7 cellular contexts compared by ENCODE assay signal in genomic region chr1:206356310-206356709, GRCh38.
DNase-seq lines count a peak whose midpoint lies in the region; ATAC-seq lines count a peak whose summit lies in the region.
"Not testable (repeated sequence)": the region's sequence is repeated elsewhere in the genome, so short reads cannot be mapped to it uniquely, and the experiment has no call there.

No MANE protein-coding gene starts in this region.

- peak; percentile 66 for ATAC-seq in GM18861 (IDR thresholded peaks at IDR 0.05; ENCODE audit: unreplicated experiment)
- ATAC-seq in HG02759 (IDR thresholded peaks at IDR 0.05; ENCODE audit: unreplicated experiment) = peak; percentile 64
- peak; percentile 93 to 97 for ATAC-seq in activated CD4-positive, CD25-positive, alpha-beta regulatory T cell treated with anti-CD3 and anti-CD28 coated beads, Interleukin-2, amount 50 U/mL, for 24 hours
- ATAC-seq in activated naive CD8-positive, alpha-beta T cell treated with anti-CD3 and anti-CD28 coated beads, Interleukin-2, amount 50 U/mL, for 24 hours = peak; percentile 96

- H3K18ac ChIP-seq in mesenchymal stem cell (ENCODE audit: low read depth in 1 of 2, low read length in 2 of 2) = not testable (repeated sequence)

- not testable (repeated sequence) for H3K27ac ChIP-seq in mesenchymal stem cell (ENCODE audit: low read length, poor library complexity, severe bottlenecking)

- H3K36me3 ChIP-seq in mesenchymal stem cell (ENCODE audit: control insufficient read depth in 1 of 2, insufficient read depth in 2 of 2, low read depth in 1 of 2, low read length in 2 of 2) = not testable (repeated sequence)

- H2AK5ac ChIP-seq in mesenchymal stem cell (ENCODE audit: low read length, severe bottlenecking) = not testable (repeated sequence)

- not testable (repeated sequence) for H4K91ac ChIP-seq in mesenchymal stem cell (ENCODE audit: low read length)

- H3K9ac ChIP-seq in mesenchymal stem cell (ENCODE audit: low read length) = not testable (repeated sequence)

- not testable (repeated sequence) for H3K4me2 ChIP-seq in mesenchymal stem cell (ENCODE audit: low read length, poor library complexity, severe bottlenecking)

- not testable (repeated sequence) for H3K79me1 ChIP-seq in mesenchymal stem cell (replicated peaks; ENCODE audit: low read length, poor library complexity, severe bottlenecking)

- H3K4me3 Mint-ChIP-seq in activated naive CD8-positive, alpha-beta T cell treated with anti-CD3 and anti-CD28 coated beads, Interleukin-2, amount 50 U/mL, for 24 hours = peak overlapping the region; percentile 34

- H3K23ac ChIP-seq in mesenchymal stem cell (ENCODE audit: low read length in 2 of 2) = not testable (repeated sequence)

- not testable (repeated sequence) for H2BK15ac ChIP-seq in mesenchymal stem cell (ENCODE audit: low read depth, poor library complexity, severe bottlenecking)

- H2AFZ ChIP-seq in mesenchymal stem cell (ENCODE audit: low read depth, low read length) = not testable (repeated sequence)

- not testable (repeated sequence) for H3K9me3 ChIP-seq in mesenchymal stem cell (ENCODE audit: control insufficient read depth, low read length)

- H3K27me3 ChIP-seq in mesenchymal stem cell (ENCODE audit: control insufficient read depth in 1 of 2, insufficient read depth in 1 of 2, low read length in 2 of 2) = not testable (repeated sequence)

- not testable (repeated sequence) for H3K4me3 ChIP-seq in mesenchymal stem cell (ENCODE audit: insufficient read depth in 1 of 2, low read depth in 1 of 2, low read length in 2 of 2)

- H3K36me3 Mint-ChIP-seq in activated naive CD8-positive, alpha-beta T cell treated with anti-CD3 and anti-CD28 coated beads, Interleukin-2, amount 50 U/mL, for 24 hours (ENCODE audit: low read depth) = not testable (repeated sequence)

- not testable (repeated sequence) for H3K14ac ChIP-seq in mesenchymal stem cell (ENCODE audit: low read length in 2 of 2)

- H3K27me3 Mint-ChIP-seq in activated naive CD8-positive, alpha-beta T cell treated with anti-CD3 and anti-CD28 coated beads, Interleukin-2, amount 50 U/mL, for 24 hours = not testable (repeated sequence)

- not testable (repeated sequence) for H3K4ac ChIP-seq in mesenchymal stem cell (ENCODE audit: low read depth in 1 of 2, low read length in 2 of 2)

- H3K9me3 Mint-ChIP-seq in activated naive CD8-positive, alpha-beta T cell treated with anti-CD3 and anti-CD28 coated beads, Interleukin-2, amount 50 U/mL, for 24 hours = not testable (repeated sequence)

- H2BK12ac ChIP-seq in mesenchymal stem cell (ENCODE audit: low read length in 2 of 2) = not testable (repeated sequence)

- H2BK120ac ChIP-seq in mesenchymal stem cell (ENCODE audit: low read depth, low read length) = not testable (repeated sequence)

- not testable (repeated sequence) for H3K4me1 ChIP-seq in mesenchymal stem cell (ENCODE audit: control insufficient read depth, insufficient read depth, low read depth, low read length)

- peak overlapping the region; percentile 86 for H3K27ac Mint-ChIP-seq in activated naive CD8-positive, alpha-beta T cell treated with anti-CD3 and anti-CD28 coated beads, Interleukin-2, amount 50 U/mL, for 24 hours

- not testable (repeated sequence) for H2BK5ac ChIP-seq in mesenchymal stem cell (ENCODE audit: low read depth, low read length, poor library complexity, severe bottlenecking)

- not testable (repeated sequence) for H4K8ac ChIP-seq in mesenchymal stem cell (ENCODE audit: low read length)

- DNase-seq in MV-4-11 (lab: John Stamatoyannopoulos, UW) (peak; percentile 3), fibroblast of gingiva (ENCODE audit: low read depth) (peak; percentile 32), mesenchymal stem cell (peak; percentile 74)
- not testable (repeated sequence) for DNase-seq in activated naive CD8-positive, alpha-beta T cell treated with anti-CD3 and anti-CD28 coated beads, Interleukin-2, amount 50 U/mL, for 24 hours

- H3K4me1 Mint-ChIP-seq in activated naive CD8-positive, alpha-beta T cell treated with anti-CD3 and anti-CD28 coated beads, Interleukin-2, amount 50 U/mL, for 24 hours = peaks cover 21% of the 10 kb centered on the region
